Comparison of ENCODE assay signal across 18 cellular contexts in the genomic region with DNA sequence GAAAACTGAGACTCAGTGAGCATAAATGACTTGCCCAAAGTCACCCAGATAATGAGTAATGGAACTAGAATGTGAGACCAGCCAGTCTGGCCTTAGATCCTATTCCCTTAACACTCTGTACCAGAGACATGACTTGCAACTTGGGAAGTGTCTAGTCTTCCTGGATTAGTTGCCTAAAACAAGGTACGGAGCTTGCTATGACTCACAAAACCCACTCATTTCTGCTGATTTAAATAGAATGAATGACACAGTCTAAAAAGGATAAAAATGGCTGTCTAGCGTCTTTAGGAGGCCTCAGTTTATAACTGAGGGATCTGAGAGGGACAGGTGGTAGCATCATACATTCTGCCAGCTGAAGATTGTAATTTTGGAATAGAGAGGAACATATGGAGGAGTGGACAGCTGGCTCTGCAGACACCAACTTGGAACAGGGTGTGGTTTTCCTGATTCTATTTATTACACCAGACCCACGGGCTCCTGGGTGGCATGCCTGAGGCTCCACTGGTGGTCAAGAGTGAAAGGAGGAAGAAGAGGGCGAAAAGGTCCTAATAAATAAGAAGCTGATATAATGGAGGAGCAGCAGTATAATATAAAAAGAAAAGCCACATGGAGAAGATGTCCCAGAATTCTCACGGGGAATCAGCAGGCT.
DNase-seq lines count a peak whose midpoint lies in the region; ATAC-seq and TF ChIP-seq lines count a peak whose summit lies in the region.
"Had no signal": no experiment of that assay in that cellular context is flagged by ENCODE, and none has a peak within 500 bp of the region (broad histone marks: within the 10 kb centered on the region; RNA-seq: fewer than 3 reads in every experiment).

No MANE protein-coding gene starts in this region.

- H3K4me3 ChIP-seq in HCT116 (replicated peaks in 1 of 2; ENCODE audit: low read depth in 1 of 2, low read length in 2 of 2): no peak overlapping the region; a peak in 1 of 4 replicates
- H3K4me3 ChIP-seq in CD4-positive, alpha-beta memory T cell (ENCODE audit: low read length in 2 of 2): no peak overlapping the region
- H3K4me3 ChIP-seq: right atrium auricular region had no signal

- no peaks in the 10 kb centered on the region for H3K27me3 ChIP-seq in HCT116 (ENCODE audit: insufficient read depth, low read length)
- no peaks in the 10 kb centered on the region for H3K27me3 ChIP-seq in foreskin keratinocyte
- H3K27me3 ChIP-seq in CD4-positive, alpha-beta memory T cell (ENCODE audit: insufficient read depth, low read length): no peaks in the 10 kb centered on the region
- H3K27me3 ChIP-seq: right atrium auricular region had no signal

- TF ChIP-seq RAD21 in HCT116 (IDR thresholded peaks at IDR 0.05; ENCODE audit: low read depth): no peak

- no peaks in the 10 kb centered on the region for H3K36me3 Mint-ChIP-seq in activated naive CD8-positive, alpha-beta T cell treated with anti-CD3 and anti-CD28 coated beads for 36 hours
- H3K36me3 Mint-ChIP-seq in CD4-positive, alpha-beta memory T cell: no peaks in the 10 kb centered on the region
- H3K36me3 Mint-ChIP-seq: CD14-positive monocyte had no signal

- no peak overlapping the region for H2AFZ ChIP-seq in HCT116 (ENCODE audit: low read depth, low read length, poor library complexity, severe bottlenecking)

- H3K27me3 Mint-ChIP-seq in activated naive CD8-positive, alpha-beta T cell treated with anti-CD3 and anti-CD28 coated beads for 36 hours: no peaks in the 10 kb centered on the region
- no peaks in the 10 kb centered on the region for H3K27me3 Mint-ChIP-seq in CD4-positive, alpha-beta memory T cell
- H3K27me3 Mint-ChIP-seq: T-helper 17 cell had no signal

- H3K4me3 Mint-ChIP-seq in activated naive CD8-positive, alpha-beta T cell treated with anti-CD3 and anti-CD28 coated beads for 36 hours: no peak overlapping the region
- H3K4me3 Mint-ChIP-seq in CD4-positive, alpha-beta memory T cell: no peak overlapping the region
- H3K4me3 Mint-ChIP-seq: brain, CD14-positive monocyte, H9, T-helper 17 cell had no signal

- peak; percentile 30; the same call in 1 of the 2 replicates for ATAC-seq in HCT116
- ATAC-seq in foreskin keratinocyte: peak; percentile 71
- no peak for ATAC-seq in GM18868 (IDR thresholded peaks at IDR 0.05; ENCODE audit: unreplicated experiment)
- ATAC-seq: Right ventricle myocardium inferior, T-helper 17 cell had no signal

- peaks cover 0 to 57% of the 10 kb centered on the region in 2 experiments; a peak in 3 of 4 replicates for H3K4me1 ChIP-seq in HCT116 (ENCODE audit: control insufficient read depth in 1 of 2, insufficient read depth in 2 of 2, low read length in 2 of 2)
- H3K4me1 ChIP-seq in foreskin keratinocyte: peaks cover 9% of the 10 kb centered on the region
- no peaks in the 10 kb centered on the region for H3K4me1 ChIP-seq in CD4-positive, alpha-beta memory T cell (ENCODE audit: insufficient read depth, low read length)

- CTCF ChIA-PET in HCT116 (lab: Charles Lee): no interaction called here
- CTCF ChIA-PET in CD4-positive, alpha-beta memory T cell (lab: Charles Lee; ENCODE audit: partially characterized antibody): interaction anchor here (1.8 kb wide), 1 partner anchor 36 kb away, joined by 4 read pairs; no protein-coding TSS in a partner anchor

- BruUV-seq in HCT116 (replicated peaks; lab: Mats Ljungman, UMichigan): no TSS peak

- H3K36me3 ChIP-seq in HCT116 (ENCODE audit: control insufficient read depth in 1 of 2, insufficient read depth in 2 of 2, low read length in 2 of 2): peaks cover 0 to 10% of the 10 kb centered on the region in 2 experiments; a peak in 2 of 4 replicates
- H3K36me3 ChIP-seq in CD4-positive, alpha-beta memory T cell (ENCODE audit: insufficient read depth, low read length): no peaks in the 10 kb centered on the region

- TF ChIP-seq CTCF in HCT116 (IDR thresholded peaks at IDR 0.05 in 2 of 3, conservative IDR thresholded peaks at IDR 0.05 in 1 of 3; ENCODE audit: borderline replicate concordance in 1 of 3, insufficient read depth in 1 of 3, low read depth in 2 of 3, low read length in 2 of 3) (no peak), foreskin keratinocyte (conservative IDR thresholded peaks at IDR 0.05) (no peak)

- H3K9me3 Mint-ChIP-seq in activated naive CD8-positive, alpha-beta T cell treated with anti-CD3 and anti-CD28 coated beads for 36 hours: no peaks in the 10 kb centered on the region
- H3K9me3 Mint-ChIP-seq in CD4-positive, alpha-beta memory T cell: no peaks in the 10 kb centered on the region
- H3K9me3 Mint-ChIP-seq: brain, CD14-positive monocyte, H9 had no signal

- TF ChIP-seq POLR2A in HCT116 (IDR thresholded peaks at IDR 0.05; ENCODE audit: borderline replicate concordance, extremely low read depth, insufficient read depth, insufficient read length): no peak

- no peaks in the 10 kb centered on the region for H3K9me2 ChIP-seq in HCT116 (ENCODE audit: insufficient read depth)

- no peaks in the 10 kb centered on the region for H3K79me2 ChIP-seq in HCT116 (ENCODE audit: insufficient read depth, low read length)

- H3K4me2 ChIP-seq in HCT116 (ENCODE audit: low read length): peak overlapping the region; percentile 54

- no peak overlapping the region for H3K27ac Mint-ChIP-seq in activated naive CD8-positive, alpha-beta T cell treated with anti-CD3 and anti-CD28 coated beads for 36 hours
- H3K27ac Mint-ChIP-seq in CD4-positive, alpha-beta memory T cell: no peak overlapping the region
- H3K27ac Mint-ChIP-seq: brain, CD14-positive monocyte, H9, T-helper 17 cell had no signal

- POLR2A ChIA-PET in HCT116 (lab: Charles Lee): no interaction called here
- POLR2A ChIA-PET in CD4-positive, alpha-beta memory T cell (lab: Charles Lee; ENCODE audit: partially characterized antibody): no interaction called here

- no peaks in the 10 kb centered on the region for H3K4me1 Mint-ChIP-seq in activated naive CD8-positive, alpha-beta T cell treated with anti-CD3 and anti-CD28 coated beads for 36 hours
- no peaks in the 10 kb centered on the region for H3K4me1 Mint-ChIP-seq in CD4-positive, alpha-beta memory T cell
- H3K4me1 Mint-ChIP-seq: CD14-positive monocyte, H9, T-helper 17 cell had no signal

- RAD21 ChIA-PET in HCT116 (lab: Charles Lee; ENCODE audit: low non-redundant PET in 1 of 2, low total read pairs in 2 of 2, uncharacterized antibody in 2 of 2, unreplicated experiment in 2 of 2): no interaction called here

- H3K27ac ChIP-seq in HCT116 (ENCODE audit: low read depth, low read length): no peak overlapping the region
- H3K27ac ChIP-seq in foreskin keratinocyte: no peak overlapping the region
- no peak overlapping the region for H3K27ac ChIP-seq in CD4-positive, alpha-beta memory T cell (ENCODE audit: low read depth, low read length)

- no peak overlapping the region for H3K9ac ChIP-seq in HCT116 (ENCODE audit: low read length)

- H3K9me3 ChIP-seq in HCT116 (ENCODE audit: control insufficient read depth in 1 of 2, insufficient read depth in 1 of 2, low read depth in 1 of 2, low read length in 2 of 2): no peaks in the 10 kb centered on the region
- no peaks in the 10 kb centered on the region for H3K9me3 ChIP-seq in CD4-positive, alpha-beta memory T cell (ENCODE audit: control insufficient read depth in 1 of 2, low read length in 2 of 2)
- H3K9me3 ChIP-seq: right atrium auricular region had no signal

- intact Hi-C loops in HCT116 (cut with micrococcal nuclease): no loop called here
- intact Hi-C loops in CD4-positive, alpha-beta memory T cell (cut with micrococcal nuclease): no loop called here

- no peaks in the 10 kb centered on the region for H4K20me1 ChIP-seq in HCT116 (ENCODE audit: insufficient read depth)

- no peak for DNase-seq in HCT116 (ENCODE audit: low read depth, low spot score)
- peak; percentile 58 for DNase-seq in amniotic epithelial cell (ENCODE audit: low read depth)
- DNase-seq in foreskin keratinocyte: peak; percentile 51 to 75
- DNase-seq in activated naive CD8-positive, alpha-beta T cell treated with anti-CD3 and anti-CD28 coated beads for 36 hours: no peak
- DNase-seq in Kasumi-1 (lab: John Stamatoyannopoulos, UW): no peak
- no peak for DNase-seq in CD4-positive, alpha-beta memory T cell
- DNase-seq: activated CD4-positive, CD25-positive, alpha-beta regulatory T cell treated with anti-CD3 and anti-CD28 coated beads, Interleukin-2, amount 50 U/mL, for 72 hours; DMS79 treated with DMSO at 0.1 percent for 48 hours; effector CD4-positive, alpha-beta T cell; H9; stimulated activated CD4-positive, alpha-beta T cell treated with anti-CD3 and anti-CD28 coated beads, Interleukin-2, amount 100 ng/mL, for 24 hours; substantia nigra; T-helper 17 cell had no signal

TF ChIP-seq in HCT116, 20 proteins besides CTCF, POLR2A, EP300 and RAD21 (continues in another document):
- peak; percentile 56 for TF ChIP-seq JUND (IDR thresholded peaks at IDR 0.05)
- TF ChIP-seq ZNF274 (IDR thresholded peaks at IDR 0.05; ENCODE audit: low read depth, low read length): no peak
- TF ChIP-seq POLR2AphosphoS5 (IDR thresholded peaks at IDR 0.05; ENCODE audit: low read depth, low read length): no peak
- TF ChIP-seq EZH2phosphoT487 (IDR thresholded peaks at IDR 0.05; ENCODE audit: borderline replicate concordance): no peak
- 0 out of 2 replicates have a peak, but pooled peaks have one; percentile 17 for TF ChIP-seq EGR1 (IDR thresholded peaks at IDR 0.05; ENCODE audit: low read depth)
- TF ChIP-seq SP1 (IDR thresholded peaks at IDR 0.05; ENCODE audit: low read depth): peak; percentile 34
- 0 out of 2 replicates have a peak, but pooled peaks have one; percentile 36 for TF ChIP-seq SIN3A (IDR thresholded peaks at IDR 0.05; ENCODE audit: low read depth)
- no peak; the same call in 1 of the 2 replicates for TF ChIP-seq SRF (IDR thresholded peaks at IDR 0.05; ENCODE audit: low read depth)
- TF ChIP-seq, protein P1, sequence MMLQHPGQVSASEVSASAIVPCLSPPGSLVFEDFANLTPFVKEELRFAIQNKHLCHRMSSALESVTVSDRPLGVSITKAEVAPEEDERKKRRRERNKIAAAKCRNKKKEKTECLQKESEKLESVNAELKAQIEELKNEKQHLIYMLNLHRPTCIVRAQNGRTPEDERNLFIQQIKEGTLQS (IDR thresholded peaks at IDR 0.05): no peak
- no peak for TF ChIP-seq ZFX (IDR thresholded peaks at IDR 0.05)
- no peak for TF ChIP-seq ELF1 (IDR thresholded peaks at IDR 0.05; ENCODE audit: borderline replicate concordance, low read depth)
- TF ChIP-seq, protein P2, sequence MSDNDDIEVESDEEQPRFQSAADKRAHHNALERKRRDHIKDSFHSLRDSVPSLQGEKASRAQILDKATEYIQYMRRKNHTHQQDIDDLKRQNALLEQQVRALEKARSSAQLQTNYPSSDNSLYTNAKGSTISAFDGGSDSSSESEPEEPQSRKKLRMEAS (IDR thresholded peaks at IDR 0.05): no peak
- peak; percentile 39; the same call in 1 of the 2 replicates for TF ChIP-seq CEBPB (IDR thresholded peaks at IDR 0.05; ENCODE audit: low read depth)
- TF ChIP-seq YY1 (IDR thresholded peaks at IDR 0.05; ENCODE audit: extremely low read depth, insufficient replicate concordance, low read depth, low read length): no peak
- peak; percentile 61 for TF ChIP-seq CBX3 (IDR thresholded peaks at IDR 0.05; ENCODE audit: low read depth)
- TF ChIP-seq EZH2 (IDR thresholded peaks at IDR 0.05): no peak

Comparison
In these comparisons a context has a peak if more than half of its experiments do, and no peak if none do; other contexts are left out.
1. DNase-seq: peak in amniotic epithelial cell (single experiment) and foreskin keratinocyte (2 of 2); none in HCT116 (single experiment), activated naive CD8-positive, alpha-beta T cell treated with anti-CD3 and anti-CD28 coated beads for 36 hours (single experiment), Kasumi-1 (0 of 2) and CD4-positive, alpha-beta memory T cell (0 of 5).